ENCODE assay signal across 8 cellular contexts in genomic region chr11:120801801-120802689, GRCh38.
DNase-seq lines count a peak whose midpoint lies in the region; ATAC-seq and TF ChIP-seq lines count a peak whose summit lies in the region.

No MANE protein-coding gene starts in this region.

- H4K20me1 ChIP-seq in GM23338 (replicated peaks; ENCODE audit: insufficient read depth): no peaks in the 10 kb centered on the region

- 21 to 29% methylated on average over 9 of the region's 9 CpGs for WGBS in upper lobe of left lung, 2 donors

- H3K36me3 ChIP-seq in GM23338 (ENCODE audit: insufficient read depth) (no peaks in the 10 kb centered on the region), neutrophil (no peaks in the 10 kb centered on the region), upper lobe of left lung (no peaks in the 10 kb centered on the region)

- no peak overlapping the region for H3K4me2 ChIP-seq in GM23338

- H3K36me3 Mint-ChIP-seq in GM23338 (ENCODE audit: low read depth): no peaks in the 10 kb centered on the region

- H3K9me3 ChIP-seq in neutrophil (no peaks in the 10 kb centered on the region), upper lobe of left lung (no peaks in the 10 kb centered on the region)

- no peaks in the 10 kb centered on the region for H3K9me3 Mint-ChIP-seq in GM23338

- ATAC-seq in GM23338 (peak; percentile 87), upper lobe of left lung (ENCODE audit: low FRiP score in 2 of 2) (peak in 1 of 2 donors; percentile 62), HG03432 (IDR thresholded peaks at IDR 0.05; ENCODE audit: unreplicated experiment) (no peak)

- no peak overlapping the region for H2AFZ ChIP-seq in GM23338

- TF ChIP-seq EP300 in upper lobe of left lung (IDR thresholded peaks at IDR 0.05): no peak

- no peaks in the 10 kb centered on the region for H3K79me2 ChIP-seq in GM23338 (replicated peaks; ENCODE audit: insufficient read depth)

- H3K4me1 ChIP-seq in GM23338 (ENCODE audit: insufficient read depth) (peaks cover 10% of the 10 kb centered on the region; the same call in 1 of the 2 replicates), neutrophil (ENCODE audit: control insufficient read depth in 1 of 2, insufficient read depth in 1 of 2, low read depth in 1 of 2, low read length in 1 of 2) (no peaks in the 10 kb centered on the region), upper lobe of left lung (no peaks in the 10 kb centered on the region)

- H3K27ac ChIP-seq in GM23338 (ENCODE audit: low read depth) (no peak overlapping the region), neutrophil (no peak overlapping the region), upper lobe of left lung (no peak overlapping the region)

- H3K9me2 ChIP-seq in GM23338 (ENCODE audit: insufficient read depth): no peaks in the 10 kb centered on the region

- TF ChIP-seq CTCF in GM23338 (conservative IDR thresholded peaks at IDR 0.05; ENCODE audit: low read depth in 2 of 2) (peak; percentile 85 to 87), fibroblast of the aortic adventitia (IDR thresholded peaks at IDR 0.05; ENCODE audit: insufficient read depth, low read length) (peak; percentile 88), neutrophil (IDR thresholded peaks at IDR 0.05) (peak; percentile 75), upper lobe of left lung (IDR thresholded peaks at IDR 0.05) (peak; percentile 72 to 91 (median 82))

- peaks cover 21% of the 10 kb centered on the region for H3K4me1 Mint-ChIP-seq in GM23338

- H3K4me3 ChIP-seq in GM23338: no peak overlapping the region
- no peak overlapping the region for H3K4me3 ChIP-seq in fibroblast of the aortic adventitia (ENCODE audit: low read depth, low read length)
- H3K4me3 ChIP-seq in neutrophil (ENCODE audit: low read depth in 1 of 2, low read length in 1 of 2): no peak overlapping the region
- H3K4me3 ChIP-seq in upper lobe of left lung: no peak overlapping the region

- no peaks in the 10 kb centered on the region for H3F3A ChIP-seq in GM23338 (replicated peaks; ENCODE audit: low read depth)

- no peak for TF ChIP-seq POLR2A in upper lobe of left lung (IDR thresholded peaks at IDR 0.05)

- H3K27ac Mint-ChIP-seq in GM23338: no peak overlapping the region

- DNase-seq in C1 segment of cervical spinal cord (lab: John Stamatoyannopoulos, UW): peak in 9 of 14 donors; percentile 3 to 47 (median 20)
- peak; percentile 89 for DNase-seq in GM23338 (ENCODE audit: low spot score)
- DNase-seq in NCI-H748 (lab: John Stamatoyannopoulos, UW; ENCODE audit: unreplicated experiment): peak; percentile 76
- DNase-seq in activated T-cell treated with anti-CD3 and anti-CD28 coated beads, Interleukin-2, amount 50 U/mL, for 1 hour: peak; percentile 45
- DNase-seq in fibroblast of the aortic adventitia (ENCODE audit: low read depth): peak; percentile 68
- peak in 1 of 2 donors; percentile 49 for DNase-seq in upper lobe of left lung

- no peaks in the 10 kb centered on the region for H3K27me3 Mint-ChIP-seq in GM23338 (ENCODE audit: insufficient read depth, low read depth, poor library complexity)

- no peak overlapping the region for H3K4me3 Mint-ChIP-seq in GM23338

- H3K27me3 ChIP-seq in GM23338 (ENCODE audit: insufficient read depth) (no peaks in the 10 kb centered on the region), neutrophil (peaks cover 29% of the 10 kb centered on the region), upper lobe of left lung (no peaks in the 10 kb centered on the region)

TF ChIP-seq in GM23338, 12 proteins besides CTCF, POLR2A, EP300 and RAD21 (continues in another document):
- no peak for TF ChIP-seq REST (IDR thresholded peaks at IDR 0.05; ENCODE audit: unreplicated experiment)
- TF ChIP-seq EZH2phosphoT487 (IDR thresholded peaks at IDR 0.05; ENCODE audit: unreplicated experiment): no peak
- no peak for TF ChIP-seq ZNF114 (CRISPR knock-in tag; IDR thresholded peaks at IDR 0.05)
- TF ChIP-seq JUNB (IDR thresholded peaks at IDR 0.05; ENCODE audit: unreplicated experiment): no peak
- no peak for TF ChIP-seq NANOG (IDR thresholded peaks at IDR 0.05; ENCODE audit: borderline replicate concordance)
- TF ChIP-seq POLR2AphosphoS5 (IDR thresholded peaks at IDR 0.05; ENCODE audit: low read depth): no peak
- TF ChIP-seq ZNF462 (CRISPR knock-in tag; IDR thresholded peaks at IDR 0.05): no peak
- no peak for TF ChIP-seq STAT1 (IDR thresholded peaks at IDR 0.05; ENCODE audit: unreplicated experiment)
- TF ChIP-seq EZH2 (IDR thresholded peaks at IDR 0.05; ENCODE audit: low read depth, unreplicated experiment): no peak
- TF ChIP-seq CREB1 (CRISPR knock-in tag; IDR thresholded peaks at IDR 0.05; ENCODE audit: low read depth): no peak
